Comparison of ENCODE assay signal across 33 cellular contexts in the genomic region with DNA sequence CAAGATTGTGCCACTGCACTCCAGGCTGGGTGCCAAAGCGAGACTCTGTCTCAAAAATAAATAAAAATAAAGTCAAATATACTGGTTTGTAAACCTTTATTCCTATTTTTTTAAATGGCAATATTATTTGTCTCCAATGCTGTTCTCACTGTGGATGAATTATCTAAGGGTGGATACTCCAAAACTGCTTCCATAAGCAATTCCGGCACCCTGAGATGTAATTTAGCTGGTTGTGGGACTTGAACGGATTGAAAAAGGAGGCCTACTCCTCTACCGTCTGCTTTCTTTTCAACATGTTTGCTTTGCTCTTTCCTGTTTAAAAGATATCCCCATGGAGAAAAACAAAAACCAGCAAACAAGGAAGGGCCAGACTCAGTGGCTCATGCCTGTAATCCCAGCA.
"Had no signal": no experiment of that assay in that cellular context is flagged by ENCODE, and none has a peak within 500 bp of the region (broad histone marks: within the 10 kb centered on the region; RNA-seq: fewer than 3 reads in every experiment).

No MANE protein-coding gene starts in this region.

- H3K27me3 ChIP-seq: adrenal gland, body of pancreas, brain microvascular endothelial cell, breast epithelium had no signal

- H3K4me1 ChIP-seq: adrenal gland, body of pancreas, breast epithelium had no signal

- DNase-seq: activated B cell treated with CpG ODN at 0.5 μM for 24 hours; activated CD4-positive, alpha-beta memory T cell treated with anti-CD3 and anti-CD28 coated beads for 36 hours; activated CD4-positive, alpha-beta T cell treated with anti-CD3 and anti-CD28 coated beads for 4 hours; activated CD4-positive, alpha-beta T cell treated with anti-CD3 and anti-CD28 coated beads, Interleukin-2, amount 10 ng/mL, durations not matched to agents 24 days and 14 days; activated CD4-positive, alpha-beta T cell treated with anti-CD3 and anti-CD28 coated beads, Interleukin-2, amount 50 U/mL, for 1 hour; activated CD4-positive, alpha-beta T cell treated with anti-CD3 and anti-CD28 coated beads, Interleukin-2, amount 50 U/mL, for 4 hours; activated CD4-positive, CD25-positive, alpha-beta regulatory T cell treated with anti-CD3 and anti-CD28 coated beads, Interleukin-2, amount 50 U/mL, for 72 hours; activated CD8-positive, alpha-beta memory T cell treated with anti-CD3 and anti-CD28 coated beads, Interleukin-2, amount 50 U/mL, for 4 hours; activated CD8-positive, alpha-beta T cell treated with anti-CD3 and anti-CD28 coated beads for 36 hours; activated effector memory CD4-positive, alpha-beta T cell treated with anti-CD3 and anti-CD28 coated beads, Interleukin-2, amount 50 U/mL, for 16 hours; activated gamma-delta T cell treated with Interleukin-2 at 50 U/mL for 16 hours; activated naive CD4-positive, alpha-beta T cell; activated naive CD4-positive, alpha-beta T cell treated with anti-CD3 and anti-CD28 coated beads for 36 hours; activated naive CD4-positive, alpha-beta T cell treated with anti-CD3 and anti-CD28 coated beads, Interleukin-2, amount 50 U/mL, for 16 hours; activated naive CD8-positive, alpha-beta T cell treated with anti-CD3 and anti-CD28 coated beads for 36 hours; activated T-cell treated with anti-CD3 and anti-CD28 coated beads for 4 hours; activated T-cell treated with anti-CD3 and anti-CD28 coated beads, Interleukin-2, amount 50 U/mL, for 1 hour; activated T-cell treated with anti-CD3 and anti-CD28 coated beads, Interleukin-2, amount 50 U/mL, for 4 hours; activated T-cell treated with anti-CD3 and anti-CD28 coated beads, Interleukin-2, amount 50 U/mL, for 72 hours; adrenal gland; amniotic stem cell; aorta; body of pancreas; brain microvascular endothelial cell; central memory CD4-positive, alpha-beta T cell; T-helper 2 cell; T-helper 9 cell had no signal

- ATAC-seq: activated CD8-positive, alpha-beta T cell treated with anti-CD3 and anti-CD28 coated beads for 36 hours; activated naive CD4-positive, alpha-beta T cell treated with anti-CD3 and anti-CD28 coated beads, Interleukin-2, amount 50 U/mL, for 72 hours; activated T-cell treated with anti-CD3 and anti-CD28 coated beads, Interleukin-2, amount 50 U/mL, for 4 hours; activated T-cell treated with anti-CD3 and anti-CD28 coated beads, Interleukin-2, amount 50 U/mL, for 72 hours; activated T-helper 17 cell treated with anti-CD3 and anti-CD28 coated beads, Interleukin-2, amount 50 U/mL, for 72 hours; body of pancreas had no signal

- FAIRE-seq: astrocyte, colon, TTC549 had no signal

- H3K27ac ChIP-seq: adrenal gland, body of pancreas, brain microvascular endothelial cell, breast epithelium had no signal

- H3K9me3 ChIP-seq: adrenal gland, body of pancreas, breast epithelium had no signal

- H3K4me3 ChIP-seq: adrenal gland, body of pancreas, breast epithelium had no signal

- H3K36me3 ChIP-seq: adrenal gland, brain microvascular endothelial cell, breast epithelium had no signal
